ENCODE assay signal across 5 cellular contexts in genomic region chr6:90674077-90674476, GRCh38.
DNase-seq lines count a peak whose midpoint lies in the region; ATAC-seq and TF ChIP-seq lines count a peak whose summit lies in the region.
"Not testable (repeated sequence)": the region's sequence is repeated elsewhere in the genome, so short reads cannot be mapped to it uniquely, and the experiment has no call there.

No MANE protein-coding gene starts in this region.

- POLR2A ChIA-PET in WTC11 (lab: Charles Lee) = not testable (repeated sequence)

- peak overlapping the region; percentile 97 for H3K27ac ChIP-seq in GM23338 (ENCODE audit: low read depth)
- H3K27ac ChIP-seq in HUES6 (ENCODE audit: low read depth, low read length) = peak overlapping the region; percentile 80
- not testable (repeated sequence) for H3K27ac ChIP-seq in mesendoderm (ENCODE audit: low read depth, low read length)

- not testable (repeated sequence) for ATAC-seq in GM23338, WTC11

- H2AFZ ChIP-seq in GM23338 = not testable (repeated sequence)

- H4K8ac ChIP-seq in mesendoderm (ENCODE audit: low read depth, low read length) = not testable (repeated sequence)

- not testable (repeated sequence) for H2AK5ac ChIP-seq in mesendoderm (ENCODE audit: low read length)

- peaks cover 17% of the 10 kb centered on the region for H3F3A ChIP-seq in GM23338 (replicated peaks; ENCODE audit: low read depth)

- not testable (repeated sequence) for H2BK120ac ChIP-seq in mesendoderm (ENCODE audit: low read depth, low read length)

- peaks cover 52% of the 10 kb centered on the region for H3K4me1 ChIP-seq in GM23338 (ENCODE audit: insufficient read depth)
- H3K4me1 ChIP-seq in HUES6 (ENCODE audit: control insufficient read depth, insufficient read depth, low read length) = peaks cover 44% of the 10 kb centered on the region
- H3K4me1 ChIP-seq in mesendoderm (ENCODE audit: control insufficient read depth, low read depth, low read length) = peaks cover 17% of the 10 kb centered on the region

- H3K36me3 Mint-ChIP-seq in GM23338 (ENCODE audit: low read depth); WTC11: not testable (repeated sequence)

- H2BK5ac ChIP-seq in mesendoderm (ENCODE audit: low read length) = not testable (repeated sequence)

- not testable (repeated sequence) for H2BK15ac ChIP-seq in mesendoderm (replicated peaks; ENCODE audit: low read depth)

- WGBS in mesendoderm (ENCODE audit: extremely low coverage, insufficient coverage, low lambda C conversion rate) = no CpG with 5 or more reads among the region's 9 CpGs

- peak overlapping the region; percentile 32; the same call in 1 of the 2 replicates for H3K4me3 ChIP-seq in GM23338
- peak overlapping the region; percentile 55 for H3K4me3 ChIP-seq in HUES6 (ENCODE audit: low read depth, low read length)
- H3K4me3 ChIP-seq in iPS-11a (ENCODE audit: low read depth, low read length) = peak overlapping the region; percentile 24
- not testable (repeated sequence) for H3K4me3 ChIP-seq in mesendoderm (ENCODE audit: low read length)

- not testable (repeated sequence) for H4K5ac ChIP-seq in mesendoderm (ENCODE audit: low read length)

- H3K27me3 ChIP-seq in GM23338 (ENCODE audit: insufficient read depth); HUES6 (ENCODE audit: control insufficient read depth, insufficient read depth, low read length); mesendoderm (ENCODE audit: insufficient read depth, low read length, poor library complexity): not testable (repeated sequence)

- H3K27ac Mint-ChIP-seq in GM23338 = peak overlapping the region; percentile 94
- peak overlapping the region; percentile 96 for H3K27ac Mint-ChIP-seq in WTC11

- peaks cover 58% of the 10 kb centered on the region for H3K4me1 Mint-ChIP-seq in GM23338
- peaks cover 76% of the 10 kb centered on the region for H3K4me1 Mint-ChIP-seq in WTC11

- H3K4ac ChIP-seq in mesendoderm (ENCODE audit: low read depth, low read length) = not testable (repeated sequence)

- not testable (repeated sequence) for H3K79me2 ChIP-seq in GM23338 (replicated peaks; ENCODE audit: insufficient read depth); mesendoderm (ENCODE audit: control insufficient read depth, insufficient read depth, low read length)

- CTCF ChIA-PET in WTC11 (lab: Charles Lee) = not testable (repeated sequence)

- not testable (repeated sequence) for H3K27me3 Mint-ChIP-seq in GM23338 (ENCODE audit: insufficient read depth, low read depth, poor library complexity); WTC11 (ENCODE audit: low read depth)

- H3K79me1 ChIP-seq in mesendoderm (ENCODE audit: low read length) = not testable (repeated sequence)

- H3K56ac ChIP-seq in mesendoderm (ENCODE audit: low read length) = not testable (repeated sequence)

- H3K23ac ChIP-seq in mesendoderm (ENCODE audit: low read length) = not testable (repeated sequence)

- peak overlapping the region; percentile 19; the same call in 2 of the 3 replicates for H3K4me3 Mint-ChIP-seq in GM23338
- peak overlapping the region; percentile 73 for H3K4me3 Mint-ChIP-seq in WTC11

- not testable (repeated sequence) for H3K36me3 ChIP-seq in GM23338 (ENCODE audit: insufficient read depth); mesendoderm (ENCODE audit: control insufficient read depth, insufficient read depth, low read length)
- peaks cover 14% of the 10 kb centered on the region for H3K36me3 ChIP-seq in HUES6 (ENCODE audit: control insufficient read depth, insufficient read depth, low read length)

- H3K4me2 ChIP-seq in GM23338 = peak overlapping the region; percentile 65
- not testable (repeated sequence) for H3K4me2 ChIP-seq in mesendoderm (ENCODE audit: low read length)

- not testable (repeated sequence) for H3K18ac ChIP-seq in mesendoderm (ENCODE audit: low read length)

- H3K9me3 Mint-ChIP-seq in GM23338, WTC11: not testable (repeated sequence)

- not testable (repeated sequence) for H3K9me2 ChIP-seq in GM23338 (ENCODE audit: insufficient read depth)

- H3K9me3 ChIP-seq in HUES6 (ENCODE audit: control insufficient read depth, insufficient read depth, low read depth, low read length) = not testable (repeated sequence)

- peak overlapping the region; percentile 96 for H3K9ac ChIP-seq in HUES6 (ENCODE audit: low read length)
- not testable (repeated sequence) for H3K9ac ChIP-seq in mesendoderm (ENCODE audit: low read length)

- DNase-seq in GM23338 (ENCODE audit: low spot score); WTC11 (ENCODE audit: low spot score): not testable (repeated sequence)
- peak; percentile 52 for DNase-seq in mesendoderm

- not testable (repeated sequence) for TF ChIP-seq CTCF in GM23338 (conservative IDR thresholded peaks at IDR 0.05; ENCODE audit: low read depth in 2 of 2); WTC11 (IDR thresholded peaks at IDR 0.05)

- H4K20me1 ChIP-seq in GM23338 (replicated peaks; ENCODE audit: insufficient read depth) = not testable (repeated sequence)
